In the genomic region with DNA sequence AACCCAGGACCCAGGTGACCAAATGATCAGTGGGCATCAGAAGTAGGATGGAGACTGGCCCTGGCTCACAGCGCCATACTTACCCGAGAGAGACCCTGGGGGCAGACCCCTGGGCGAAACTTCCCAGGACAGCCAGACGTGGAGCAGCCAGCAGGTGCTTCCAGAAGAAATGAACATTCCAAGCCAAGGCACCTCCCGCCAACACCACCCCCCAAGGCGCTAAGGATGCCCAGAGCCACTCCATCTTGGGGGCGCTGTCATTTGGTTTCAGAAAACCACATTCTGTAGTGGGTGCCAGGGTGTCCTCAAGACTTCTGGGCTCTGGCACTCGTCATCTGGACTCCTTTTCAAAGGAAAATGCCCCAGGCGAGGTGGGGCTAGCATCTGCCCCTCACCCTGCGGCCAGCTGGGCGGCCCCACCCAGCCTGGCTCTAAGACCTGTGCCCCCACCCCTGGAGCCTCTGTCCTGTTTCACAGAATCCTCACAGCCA, we compare ENCODE assay signal across 28 cellular contexts.
"Had no signal": no experiment of that assay in that cellular context is flagged by ENCODE, and none has a peak within 500 bp of the region (broad histone marks: within the 10 kb centered on the region; RNA-seq: fewer than 3 reads in every experiment).

No MANE protein-coding gene starts in this region.

- H3K9me3 ChIP-seq: ascending aorta, esophagus muscularis mucosa, left ventricle myocardium inferior, right lobe of liver, thyroid gland had no signal

- H3K4me3 ChIP-seq: ascending aorta, cardiac muscle cell, esophagus muscularis mucosa, left ventricle myocardium inferior, right lobe of liver, skin epidermis, thyroid gland had no signal

- H3K4me3 Mint-ChIP-seq: activated naive CD4-positive, alpha-beta T cell treated with anti-CD3 and anti-CD28 coated beads for 36 hours; activated naive CD8-positive, alpha-beta T cell treated with anti-CD3 and anti-CD28 coated beads, Interleukin-2, amount 10 ng/mL, durations not matched to agents 7 days and 5 days; activated T-helper 1 cell treated with anti-CD3 and anti-CD28 coated beads, Interleukin-12 subunit alpha, Interleukin-12 subunit beta, Interleukin-2, Interleukin-4 antibody, amounts not matched to agents 30 ng/mL and 10 ng/mL and 1 ng/mL, durations not matched to agents 14 hours and 24 hours and 36 hours; brain; effector memory CD8-positive, alpha-beta T cell; mesothelial cell of epicardium; naive B cell; neural crest cell; stimulated activated memory B cell treated with anti-CD40 and anti-IgM and Interleukin-4, amounts not matched to agents 10 μg/mL and 1 μg/mL and 100 μg/mL, for 72 hours; stimulated activated naive CD8-positive, alpha-beta T cell treated with anti-CD3 and anti-CD28 coated beads, Interleukin-15, amount 100 ng/mL, for 72 hours had no signal

- H3K27me3 ChIP-seq: ascending aorta, cardiac muscle cell, right lobe of liver, thyroid gland had no signal

- DNase-seq: activated CD4-positive, alpha-beta T cell treated with anti-CD3 and anti-CD28 coated beads for 4 hours; activated CD4-positive, alpha-beta T cell treated with anti-CD3 and anti-CD28 coated beads, Interleukin-2, amount 50 U/mL, for 48 hours; activated CD8-positive, alpha-beta memory T cell treated with anti-CD3 and anti-CD28 coated beads, Interleukin-2, amount 50 U/mL, for 4 hours; activated effector memory CD4-positive, alpha-beta T cell treated with anti-CD3 and anti-CD28 coated beads, Interleukin-2, amount 50 U/mL, for 16 hours; activated naive CD4-positive, alpha-beta T cell treated with anti-CD3 and anti-CD28 coated beads for 36 hours; activated naive CD8-positive, alpha-beta T cell treated with anti-CD3 and anti-CD28 coated beads, Interleukin-2, amount 10 ng/mL, durations not matched to agents 7 days and 5 days; activated T-cell treated with anti-CD3 and anti-CD28 coated beads, Interleukin-2, amount 50 U/mL, for 1 hour; cortex of kidney; effector memory CD8-positive, alpha-beta T cell; left ventricle myocardium inferior; naive B cell; occipital lobe; stimulated activated CD4-positive, alpha-beta T cell treated with anti-CD3 and anti-CD28 coated beads, Interleukin-1b, Interleukin-23, amount 100 ng/mL, for 48 hours; stimulated activated CD4-positive, alpha-beta T cell treated with anti-CD3 and anti-CD28 coated beads, Interleukin-4, amount 100 ng/mL, for 4 hours; stimulated activated CD8-positive, alpha-beta memory T cell treated with anti-CD3 and anti-CD28 coated beads, Interleukin-4, amount 100 ng/mL, for 48 hours; stimulated activated naive CD8-positive, alpha-beta T cell treated with anti-CD3 and anti-CD28 coated beads, Interleukin-15, amount 100 ng/mL, for 72 hours; substantia nigra; thyroid gland had no signal

- ATAC-seq: effector memory CD8-positive, alpha-beta T cell; right lobe of liver; stimulated activated memory B cell treated with anti-CD40 and anti-IgM and Interleukin-4, amounts not matched to agents 10 μg/mL and 1 μg/mL and 100 μg/mL, for 72 hours; stimulated activated naive CD8-positive, alpha-beta T cell treated with anti-CD3 and anti-CD28 coated beads, Interleukin-15, amount 100 ng/mL, for 72 hours had no signal

- H3K4me1 Mint-ChIP-seq: naive B cell; stimulated activated memory B cell treated with anti-CD40 and anti-IgM and Interleukin-4, amounts not matched to agents 10 μg/mL and 1 μg/mL and 100 μg/mL, for 72 hours had no signal

- H3K4me1 ChIP-seq: thyroid gland had no signal

- H3K36me3 Mint-ChIP-seq: activated naive CD8-positive, alpha-beta T cell treated with anti-CD3 and anti-CD28 coated beads, Interleukin-2, amount 10 ng/mL, durations not matched to agents 7 days and 5 days; brain; mesothelial cell of epicardium; naive B cell; stimulated activated memory B cell treated with anti-CD40 and anti-IgM and Interleukin-4, amounts not matched to agents 10 μg/mL and 1 μg/mL and 100 μg/mL, for 72 hours had no signal

- H3K36me3 ChIP-seq: ascending aorta, cardiac muscle cell, esophagus muscularis mucosa, left ventricle myocardium inferior, right lobe of liver, thyroid gland had no signal

- H3K27ac ChIP-seq: ascending aorta, cardiac muscle cell, esophagus muscularis mucosa, left ventricle myocardium inferior, right lobe of liver, thyroid gland had no signal

- H3K27ac Mint-ChIP-seq: activated naive CD4-positive, alpha-beta T cell treated with anti-CD3 and anti-CD28 coated beads for 36 hours; activated naive CD8-positive, alpha-beta T cell treated with anti-CD3 and anti-CD28 coated beads, Interleukin-2, amount 10 ng/mL, durations not matched to agents 7 days and 5 days; activated T-helper 1 cell treated with anti-CD3 and anti-CD28 coated beads, Interleukin-12 subunit alpha, Interleukin-12 subunit beta, Interleukin-2, Interleukin-4 antibody, amounts not matched to agents 30 ng/mL and 10 ng/mL and 1 ng/mL, durations not matched to agents 14 hours and 24 hours and 36 hours; brain; effector memory CD8-positive, alpha-beta T cell; mesothelial cell of epicardium; naive B cell; stimulated activated memory B cell treated with anti-CD40 and anti-IgM and Interleukin-4, amounts not matched to agents 10 μg/mL and 1 μg/mL and 100 μg/mL, for 72 hours; stimulated activated naive CD8-positive, alpha-beta T cell treated with anti-CD3 and anti-CD28 coated beads, Interleukin-15, amount 100 ng/mL, for 72 hours had no signal

- H3K9me3 Mint-ChIP-seq: activated naive CD4-positive, alpha-beta T cell treated with anti-CD3 and anti-CD28 coated beads for 36 hours; activated naive CD8-positive, alpha-beta T cell treated with anti-CD3 and anti-CD28 coated beads, Interleukin-2, amount 10 ng/mL, durations not matched to agents 7 days and 5 days; activated T-helper 1 cell treated with anti-CD3 and anti-CD28 coated beads, Interleukin-12 subunit alpha, Interleukin-12 subunit beta, Interleukin-2, Interleukin-4 antibody, amounts not matched to agents 30 ng/mL and 10 ng/mL and 1 ng/mL, durations not matched to agents 14 hours and 24 hours and 36 hours; effector memory CD8-positive, alpha-beta T cell; mesothelial cell of epicardium; naive B cell; neural crest cell; stimulated activated memory B cell treated with anti-CD40 and anti-IgM and Interleukin-4, amounts not matched to agents 10 μg/mL and 1 μg/mL and 100 μg/mL, for 72 hours; stimulated activated naive CD8-positive, alpha-beta T cell treated with anti-CD3 and anti-CD28 coated beads, Interleukin-15, amount 100 ng/mL, for 72 hours had no signal
